Comparison of ENCODE assay signal across 8 cellular contexts in genomic region chr20:55194947-55195346, GRCh38.
"Had no signal": no experiment of that assay in that cellular context is flagged by ENCODE, and none has a peak within 500 bp of the region (broad histone marks: within the 10 kb centered on the region; RNA-seq: fewer than 3 reads in every experiment).

No MANE protein-coding gene starts in this region.

- FAIRE-seq: H1, H54 had no signal

- H3K9ac ChIP-seq: KMS-11 had no signal

- ATAC-seq: GM23338 had no signal

- DNase-seq: H9, HCEC 1CT, KBM-7 had no signal

- H3K4me2 ChIP-seq: GM23338, KMS-11 had no signal

- H2AFZ ChIP-seq: GM23338 had no signal

- H3K4me3 ChIP-seq: GM23338 had no signal

- H3K27ac ChIP-seq: HL-60, KMS-11 had no signal
